ENCODE assay signal across 1 cellular context in genomic region chr3:170908235-170909116, GRCh38.
TF ChIP-seq lines count a peak whose summit lies in the region.

Gene EIF5A2 (minus strand): TSS chr3:170908637. CDS start chr3:170907806, 831 bp downstream.

TF ChIP-seq in SK-N-SH, 30 proteins besides CTCF, POLR2A, EP300 and RAD21 (continued from another document):
- TF ChIP-seq NRF1 (IDR thresholded peaks at IDR 0.05; ENCODE audit: low read depth, low read length) (peak; percentile 28; the same call in 1 of the 2 replicates), FOXM1 (IDR thresholded peaks at IDR 0.05; ENCODE audit: low read depth) (no peak), FOXJ3 (CRISPR knock-in tag; IDR thresholded peaks at IDR 0.05) (no peak), IRF3 (IDR thresholded peaks at IDR 0.05; ENCODE audit: low read depth, low read length) (no peak; the same call in 1 of the 2 replicates), POLR2AphosphoS5 (IDR thresholded peaks at IDR 0.05; ENCODE audit: low read depth, low read length) (peak; percentile 86), NFIC (IDR thresholded peaks at IDR 0.05; ENCODE audit: borderline replicate concordance) (no peak), YY1 (IDR thresholded peaks at IDR 0.05; ENCODE audit: low read depth) (no peak), EZH2phosphoT487 (IDR thresholded peaks at IDR 0.05; ENCODE audit: borderline replicate concordance, low read depth) (no peak), ZBTB33 (IDR thresholded peaks at IDR 0.05; ENCODE audit: borderline replicate concordance, low read depth) (no peak), REST (IDR thresholded peaks at IDR 0.05; ENCODE audit: low read depth, low read length) (0 out of 2 replicates have a peak, but pooled peaks have one; percentile 37), MAX (IDR thresholded peaks at IDR 0.05; ENCODE audit: low read depth) (peak; percentile 100), ELF1 (IDR thresholded peaks at IDR 0.05) (peak; percentile 94)
